Comparison of ENCODE assay signal across 14 cellular contexts in genomic region chr12:11607313-11608081, GRCh38. TPM values are rescaled to one million over a fixed set of nuclear protein-coding genes. Genes with fewer than 3 reads are reported as not detected.
DNase-seq lines count a peak whose midpoint lies in the region; ATAC-seq, FAIRE-seq and TF ChIP-seq lines count a peak whose summit lies in the region.
"Had no signal": no experiment of that assay in that cellular context is flagged by ENCODE, and none has a peak within 500 bp of the region (broad histone marks: within the 10 kb centered on the region; RNA-seq: fewer than 3 reads in every experiment).

No MANE protein-coding gene starts in this region.

- no peaks in the 10 kb centered on the region for H4K20me1 ChIP-seq in GM23338 (replicated peaks; ENCODE audit: insufficient read depth)

- H3K4me1 ChIP-seq in GM23338 (ENCODE audit: insufficient read depth), result peaks cover 39% of the 10 kb centered on the region
- peaks cover 0 to 3% of the 10 kb centered on the region in 2 donors for H3K4me1 ChIP-seq in small intestine (ENCODE audit: control insufficient read depth in 2 of 2, insufficient read depth in 1 of 2, low read depth in 1 of 2, low read length in 1 of 2)
- H3K4me1 ChIP-seq: gastrocnemius medialis had no signal

- no peak overlapping the region for H3K4me3 Mint-ChIP-seq in GM23338
- H3K4me3 Mint-ChIP-seq in activated T-helper 1 cell treated with anti-CD3 and anti-CD28 coated beads, Interleukin-12 subunit alpha, Interleukin-12 subunit beta, Interleukin-2, Interleukin-4 antibody, amounts not matched to agents 30 ng/mL and 10 ng/mL and 1 ng/mL, durations not matched to agents 14 hours and 24 hours and 36 hours, result no peak overlapping the region
- H3K4me3 Mint-ChIP-seq: activated CD4-positive, alpha-beta T cell treated with anti-CD3 and anti-CD28 coated beads, Interleukin-2, amount 10 ng/mL, durations not matched to agents 7 days and 5 days had no signal

- intact Hi-C loops in activated T-helper 1 cell treated with anti-CD3 and anti-CD28 coated beads, Interleukin-12 subunit alpha, Interleukin-12 subunit beta, Interleukin-2, Interleukin-4 antibody, amounts not matched to agents 30 ng/mL and 10 ng/mL and 1 ng/mL, durations not matched to agents 14 hours and 24 hours and 36 hours (cut with micrococcal nuclease), result no loop called here

- peak overlapping the region; percentile 88 for H3K27ac Mint-ChIP-seq in GM23338
- H3K27ac Mint-ChIP-seq in activated T-helper 1 cell treated with anti-CD3 and anti-CD28 coated beads, Interleukin-12 subunit alpha, Interleukin-12 subunit beta, Interleukin-2, Interleukin-4 antibody, amounts not matched to agents 30 ng/mL and 10 ng/mL and 1 ng/mL, durations not matched to agents 14 hours and 24 hours and 36 hours, result no peak overlapping the region
- H3K27ac Mint-ChIP-seq: activated CD4-positive, alpha-beta T cell treated with anti-CD3 and anti-CD28 coated beads, Interleukin-2, amount 10 ng/mL, durations not matched to agents 7 days and 5 days had no signal

- no peaks in the 10 kb centered on the region for H3F3A ChIP-seq in GM23338 (replicated peaks; ENCODE audit: low read depth)

- peaks cover 22% of the 10 kb centered on the region for H3K79me2 ChIP-seq in GM23338 (replicated peaks; ENCODE audit: insufficient read depth)

- peaks cover 17% of the 10 kb centered on the region; the same call in 2 of the 3 replicates for H3K9me3 Mint-ChIP-seq in GM23338
- H3K9me3 Mint-ChIP-seq in activated T-helper 1 cell treated with anti-CD3 and anti-CD28 coated beads, Interleukin-12 subunit alpha, Interleukin-12 subunit beta, Interleukin-2, Interleukin-4 antibody, amounts not matched to agents 30 ng/mL and 10 ng/mL and 1 ng/mL, durations not matched to agents 14 hours and 24 hours and 36 hours, result no peaks in the 10 kb centered on the region
- H3K9me3 Mint-ChIP-seq: activated CD4-positive, alpha-beta T cell treated with anti-CD3 and anti-CD28 coated beads, Interleukin-2, amount 10 ng/mL, durations not matched to agents 7 days and 5 days had no signal

- no peaks in the 10 kb centered on the region for H3K9me2 ChIP-seq in GM23338 (ENCODE audit: insufficient read depth)

- H3K27me3 Mint-ChIP-seq in GM23338 (ENCODE audit: insufficient read depth, low read depth, poor library complexity), result peaks cover 4% of the 10 kb centered on the region
- peaks cover 2% of the 10 kb centered on the region for H3K27me3 Mint-ChIP-seq in activated T-helper 1 cell treated with anti-CD3 and anti-CD28 coated beads, Interleukin-12 subunit alpha, Interleukin-12 subunit beta, Interleukin-2, Interleukin-4 antibody, amounts not matched to agents 30 ng/mL and 10 ng/mL and 1 ng/mL, durations not matched to agents 14 hours and 24 hours and 36 hours (ENCODE audit: insufficient read depth)
- H3K27me3 Mint-ChIP-seq: activated CD4-positive, alpha-beta T cell treated with anti-CD3 and anti-CD28 coated beads, Interleukin-2, amount 10 ng/mL, durations not matched to agents 7 days and 5 days had no signal

- no peaks in the 10 kb centered on the region for H3K36me3 ChIP-seq in GM23338 (ENCODE audit: insufficient read depth)
- no peaks in the 10 kb centered on the region for H3K36me3 ChIP-seq in small intestine (ENCODE audit: control insufficient read depth in 2 of 2, insufficient read depth in 2 of 2, low read length in 2 of 2)
- H3K36me3 ChIP-seq: gastrocnemius medialis, left ventricle myocardium inferior had no signal

- FAIRE-seq in small intestine (lab: Jason Lieb, UNC), result no peak
- FAIRE-seq: colon had no signal

- H3K27ac ChIP-seq in GM23338 (ENCODE audit: low read depth) (peak overlapping the region; percentile 78), small intestine (ENCODE audit: low read depth in 1 of 2, low read length in 1 of 2) (no peak overlapping the region)
- H3K27ac ChIP-seq: gastrocnemius medialis, left ventricle myocardium inferior had no signal

- H3K4me1 Mint-ChIP-seq in GM23338, result peaks cover 66% of the 10 kb centered on the region
- no peaks in the 10 kb centered on the region for H3K4me1 Mint-ChIP-seq in activated T-helper 1 cell treated with anti-CD3 and anti-CD28 coated beads, Interleukin-12 subunit alpha, Interleukin-12 subunit beta, Interleukin-2, Interleukin-4 antibody, amounts not matched to agents 30 ng/mL and 10 ng/mL and 1 ng/mL, durations not matched to agents 14 hours and 24 hours and 36 hours (ENCODE audit: low read depth)

- ATAC-seq in GM23338 (no peak), HG03469 (IDR thresholded peaks at IDR 0.05; ENCODE audit: unreplicated experiment) (no peak)
- ATAC-seq: gastrocnemius medialis had no signal

- no peak for DNase-seq in GM23338 (ENCODE audit: low spot score)
- peak; percentile 61 for DNase-seq in astrocyte of the hippocampus (ENCODE audit: low read depth, low spot score)
- DNase-seq in islet precursor cell, result peak; percentile 77
- DNase-seq in small intestine, result peak; percentile 91
- DNase-seq in NCI-H2081 (lab: John Stamatoyannopoulos, UW), result no peak
- DNase-seq in NCI-H526 treated with DMSO at 0.1 percent for 48 hours (lab: John Stamatoyannopoulos, UW), result no peak
- DNase-seq in activated T-helper 1 cell treated with anti-CD3 and anti-CD28 coated beads, Interleukin-12 subunit alpha, Interleukin-12 subunit beta, Interleukin-2, Interleukin-4 antibody, amounts not matched to agents 30 ng/mL and 10 ng/mL and 1 ng/mL, durations not matched to agents 14 hours and 24 hours and 36 hours (ENCODE audit: low spot score), result no peak
- DNase-seq: activated CD4-positive, alpha-beta T cell treated with anti-CD3 and anti-CD28 coated beads, Interleukin-2, amount 10 ng/mL, durations not matched to agents 7 days and 5 days; gastrocnemius medialis; left ventricle myocardium inferior; stimulated activated CD4-positive, alpha-beta T cell treated with anti-CD3 and anti-CD28 coated beads, Interleukin-2, amount 100 ng/mL, for 24 hours; stimulated activated naive CD4-positive, alpha-beta T cell had no signal

- H3K4me3 ChIP-seq in GM23338, result no peak overlapping the region
- no peak overlapping the region for H3K4me3 ChIP-seq in small intestine (ENCODE audit: low read depth in 1 of 2, low read length in 2 of 2)
- H3K4me3 ChIP-seq: gastrocnemius medialis, left ventricle myocardium inferior had no signal

- H3K36me3 Mint-ChIP-seq in GM23338 (ENCODE audit: low read depth), result peaks cover 9% of the 10 kb centered on the region
- no peaks in the 10 kb centered on the region for H3K36me3 Mint-ChIP-seq in activated T-helper 1 cell treated with anti-CD3 and anti-CD28 coated beads, Interleukin-12 subunit alpha, Interleukin-12 subunit beta, Interleukin-2, Interleukin-4 antibody, amounts not matched to agents 30 ng/mL and 10 ng/mL and 1 ng/mL, durations not matched to agents 14 hours and 24 hours and 36 hours (ENCODE audit: low read depth)

- WGBS in small intestine, 3 donors, result 14 to 46% (median 37%) methylated on average over 10 of the region's 10 CpGs

- H3K4me2 ChIP-seq in GM23338, result no peak overlapping the region

- H2AFZ ChIP-seq in GM23338, result no peak overlapping the region

- TF ChIP-seq CTCF in GM23338 (conservative IDR thresholded peaks at IDR 0.05; ENCODE audit: low read depth in 2 of 2), result no peak

- no peaks in the 10 kb centered on the region for H3K27me3 ChIP-seq in GM23338 (ENCODE audit: insufficient read depth)
- no peaks in the 10 kb centered on the region for H3K27me3 ChIP-seq in small intestine (ENCODE audit: control insufficient read depth in 2 of 2, insufficient read depth in 2 of 2, low read length in 2 of 2)
- H3K27me3 ChIP-seq: gastrocnemius medialis had no signal

- no peaks in the 10 kb centered on the region for H3K9me3 ChIP-seq in small intestine (ENCODE audit: control insufficient read depth, low read depth)
- H3K9me3 ChIP-seq: gastrocnemius medialis, left ventricle myocardium inferior had no signal

TF ChIP-seq in GM23338, 12 proteins besides CTCF, POLR2A, EP300 and RAD21 (continues in another document):
- TF ChIP-seq ETS1 (IDR thresholded peaks at IDR 0.05) (no peak), ZNF114 (CRISPR knock-in tag; IDR thresholded peaks at IDR 0.05) (no peak), EZH2phosphoT487 (IDR thresholded peaks at IDR 0.05; ENCODE audit: unreplicated experiment) (no peak), JUNB (IDR thresholded peaks at IDR 0.05; ENCODE audit: unreplicated experiment) (no peak), EZH2 (IDR thresholded peaks at IDR 0.05; ENCODE audit: low read depth, unreplicated experiment) (no peak)

RNA-seq across cellular contexts. Expression of gene ETV6, which starts 42.0 kb away (rescaled TPM):
- 11.9 and 15.1 TPM in 2 replicates for total RNA-seq in GM23338 (2014; rRNA removed; shearing (Covaris generic))
- polyA plus RNA-seq in GM23338 (2016; fragmentation: Nextera tagmentation; extraction: Ambion mirVana) (6.1 and 7.5 TPM in 2 replicates), small intestine (1 to 10 TPM; 5.1 to 9.6 (median 7.2) TPM)
- total RNA-seq in activated T-helper 1 cell treated with anti-CD3 and anti-CD28 coated beads, Interleukin-12 subunit alpha, Interleukin-12 subunit beta, Interleukin-2, Interleukin-4 antibody, amounts not matched to agents 30 ng/mL and 10 ng/mL and 1 ng/mL, durations not matched to agents 14 hours and 24 hours and 36 hours, result 117 and 131 TPM in 2 replicates

Comparison
In these comparisons a context has a peak if more than half of its experiments do, and no peak if none do; other contexts are left out.
1. DNase-seq: peak in astrocyte of the hippocampus (single experiment), islet precursor cell (single experiment) and small intestine (single experiment); none in GM23338 (single experiment), NCI-H2081 (0 of 2), NCI-H526 treated with DMSO at 0.1 percent for 48 hours (single experiment) and activated T-helper 1 cell treated with anti-CD3 and anti-CD28 coated beads, Interleukin-12 subunit alpha, Interleukin-12 subunit beta, Interleukin-2, Interleukin-4 antibody, amounts not matched to agents 30 ng/mL and 10 ng/mL and 1 ng/mL, durations not matched to agents 14 hours and 24 hours and 36 hours (single experiment).